3 cellular contexts compared by ENCODE assay signal in the genomic region with DNA sequence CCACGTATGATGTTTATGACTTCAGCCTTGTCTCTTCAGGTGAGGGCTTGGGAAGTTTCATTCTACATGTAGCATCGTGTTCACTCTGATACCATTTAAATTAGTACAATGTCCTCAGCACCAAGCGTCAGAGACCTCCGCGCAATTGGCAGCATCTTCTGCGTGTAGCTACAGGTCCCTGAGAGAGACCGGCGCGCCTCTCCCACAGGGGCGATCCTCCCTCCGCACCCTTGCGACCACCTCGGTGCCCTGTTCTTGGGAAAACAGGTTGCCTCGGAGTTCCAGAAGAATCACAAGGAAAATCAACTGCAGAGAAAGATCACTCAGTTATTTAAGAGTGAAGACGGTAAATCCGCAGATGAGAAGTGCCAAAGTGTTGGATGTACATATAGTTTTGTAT.
"Had no signal": no experiment of that assay in that cellular context is flagged by ENCODE, and none has a peak within 500 bp of the region (broad histone marks: within the 10 kb centered on the region; RNA-seq: fewer than 3 reads in every experiment).

No MANE protein-coding gene starts in this region.

- ATAC-seq: GM12878 had no signal

- H3K4me3 ChIP-seq: GM12878 had no signal

- DNase-seq: GDM1, GF-D8 had no signal
